11 cellular contexts compared by ENCODE assay signal in the genomic region with DNA sequence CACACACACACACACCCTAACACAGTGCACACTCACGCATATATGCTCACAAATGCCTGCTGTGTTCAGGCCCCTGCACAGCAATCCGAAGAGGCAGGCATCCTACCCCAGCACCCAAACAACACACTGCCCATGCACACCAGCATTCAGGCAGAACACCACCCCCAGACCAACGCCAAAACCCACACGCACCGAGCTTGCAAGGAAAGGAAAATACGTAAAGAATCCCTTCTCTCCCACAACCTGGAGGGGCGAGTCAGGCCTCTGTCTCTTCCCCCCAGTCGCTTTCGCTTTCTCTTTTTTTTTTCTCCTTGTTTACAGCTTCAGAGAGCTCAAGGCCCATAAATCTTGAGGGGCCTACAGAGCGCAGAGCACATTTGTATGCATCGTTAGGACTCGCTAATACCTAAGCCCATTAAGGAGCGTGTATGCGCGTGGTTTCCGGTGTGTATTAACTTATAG. TPM values are rescaled to one million over a fixed set of nuclear protein-coding genes. Genes with fewer than 3 reads are reported as not detected.
A peak's percentile ranks its signal among the peaks of the same experiment; 100 is the strongest.
DNase-seq lines count a peak whose midpoint lies in the region; ATAC-seq and TF ChIP-seq lines count a peak whose summit lies in the region.
"Not testable (repeated sequence)": the region's sequence is repeated elsewhere in the genome, so short reads cannot be mapped to it uniquely, and the experiment has no call there.
"Had no signal": no experiment of that assay in that cellular context is flagged by ENCODE, and none has a peak within 500 bp of the region (broad histone marks: within the 10 kb centered on the region; RNA-seq: fewer than 3 reads in every experiment).

No MANE protein-coding gene starts in this region.

- TF ChIP-seq CTCF in GM10266 (IDR thresholded peaks at IDR 0.05; ENCODE audit: control insufficient read depth, insufficient read depth, low read depth, missing control alignments); OCI-LY3 (IDR thresholded peaks at IDR 0.05; ENCODE audit: low read depth, low read length); activated CD8-positive, alpha-beta T cell treated with anti-CD3 and anti-CD28 coated beads for 36 hours (IDR thresholded peaks at IDR 0.05); transverse colon (IDR thresholded peaks at IDR 0.05): not testable (repeated sequence)

- H3K9me3 Mint-ChIP-seq in activated CD8-positive, alpha-beta T cell treated with anti-CD3 and anti-CD28 coated beads for 36 hours; activated naive CD8-positive, alpha-beta T cell (ENCODE audit: low read depth): not testable (repeated sequence)

- POLR2A ChIA-PET in activated CD8-positive, alpha-beta T cell treated with anti-CD3 and anti-CD28 coated beads for 36 hours (lab: Charles Lee): not testable (repeated sequence)

- H3K4me3 ChIP-seq in OCI-LY3 (ENCODE audit: low read length) (peak overlapping the region; percentile 56), esophagus (ENCODE audit: low read depth in 1 of 2, low read length in 2 of 2) (peak overlapping the region; percentile 18 to 37), transverse colon (peak overlapping the region in 1 of 4 donors; percentile 34)

- H3K36me3 ChIP-seq in OCI-LY3 (replicated peaks; ENCODE audit: low read depth, low read length); esophagus (ENCODE audit: control insufficient read depth in 2 of 2, insufficient read depth in 2 of 2, low read length in 1 of 2); transverse colon: not testable (repeated sequence)

- CTCF ChIA-PET in activated CD8-positive, alpha-beta T cell treated with anti-CD3 and anti-CD28 coated beads for 36 hours (lab: Charles Lee): not testable (repeated sequence)

- not testable (repeated sequence) for H3K9ac ChIP-seq in OCI-LY3 (ENCODE audit: low read length)

- ATAC-seq in activated CD8-positive, alpha-beta T cell treated with anti-CD3 and anti-CD28 coated beads for 36 hours: not testable (repeated sequence)

- H4K20me1 ChIP-seq in OCI-LY3 (ENCODE audit: insufficient read depth, low read length): not testable (repeated sequence)

- in situ Hi-C loops in transverse colon (cut with MboI; ENCODE audit: low pct_ligation_motif_present in 1 of 4, low pct_unique_long_range_greater_than_20kb in 1 of 4, low sequenced_read_pairs in 3 of 4): not testable (repeated sequence)

- TF ChIP-seq POLR2A in transverse colon (IDR thresholded peaks at IDR 0.05): not testable (repeated sequence)

- DNase-seq in GM10266 (ENCODE audit: extremely low spot score) (peak; percentile 50), myocyte (ENCODE audit: low read depth) (peak; percentile 57)
- peak; percentile 42 for DNase-seq in activated CD8-positive, alpha-beta T cell treated with anti-CD3 and anti-CD28 coated beads for 36 hours
- DNase-seq in stimulated activated CD4-positive, alpha-beta T cell treated with anti-CD3 and anti-CD28 coated beads, Interleukin-15, amount 100 ng/mL, for 24 hours: peak; percentile 14
- DNase-seq in transverse colon: not testable (repeated sequence)

- 16 to 28% methylated on average over 12 to 16 of the region's 16 CpGs for WGBS in esophagus, 2 donors
- 2 to 15% methylated on average over 7 to 15 of the region's 16 CpGs for WGBS in transverse colon (ENCODE audit: low coverage in 1 of 2), 2 donors

- H3K36me3 Mint-ChIP-seq in activated CD8-positive, alpha-beta T cell treated with anti-CD3 and anti-CD28 coated beads for 36 hours (ENCODE audit: low read depth); activated naive CD8-positive, alpha-beta T cell: not testable (repeated sequence)

- H3K27ac Mint-ChIP-seq in activated CD8-positive, alpha-beta T cell treated with anti-CD3 and anti-CD28 coated beads for 36 hours: peak overlapping the region; percentile 94
- H3K27ac Mint-ChIP-seq in activated naive CD8-positive, alpha-beta T cell: peak overlapping the region; percentile 78

- H3K9me3 ChIP-seq in OCI-LY3 (ENCODE audit: insufficient read depth, low read length); esophagus (ENCODE audit: control insufficient read depth in 2 of 2, insufficient read depth in 1 of 2, low read depth in 1 of 2, low read length in 1 of 2); transverse colon: not testable (repeated sequence)

- H3K4me2 ChIP-seq in OCI-LY3 (ENCODE audit: low read length): peak overlapping the region; percentile 82

- not testable (repeated sequence) for H3K27me3 Mint-ChIP-seq in activated CD8-positive, alpha-beta T cell treated with anti-CD3 and anti-CD28 coated beads for 36 hours; activated naive CD8-positive, alpha-beta T cell

- not testable (repeated sequence) for TF ChIP-seq EP300 in transverse colon (IDR thresholded peaks at IDR 0.05; ENCODE audit: low read depth)

- peak overlapping the region; percentile 88 for H3K4me3 Mint-ChIP-seq in activated CD8-positive, alpha-beta T cell treated with anti-CD3 and anti-CD28 coated beads for 36 hours
- H3K4me3 Mint-ChIP-seq in activated naive CD8-positive, alpha-beta T cell: peak overlapping the region; percentile 84

- not testable (repeated sequence) for H3K27me3 ChIP-seq in OCI-LY3 (ENCODE audit: low read depth, low read length); esophagus (ENCODE audit: control insufficient read depth in 1 of 2, insufficient read depth in 2 of 2, low read length in 2 of 2)
- peaks cover 61% of the 10 kb centered on the region for H3K27me3 ChIP-seq in transverse colon

- 0 out of 2 replicates have a peak overlapping the region, but pooled peaks have one; percentile 65 for H2AFZ ChIP-seq in OCI-LY3 (ENCODE audit: low read depth, low read length)

- not testable (repeated sequence) for H3K4me1 ChIP-seq in OCI-LY3 (ENCODE audit: low read length); esophagus (ENCODE audit: control insufficient read depth in 2 of 2, insufficient read depth in 2 of 2, low read length in 1 of 2); transverse colon

- not testable (repeated sequence) for H3K27ac ChIP-seq in OCI-LY3 (ENCODE audit: low read length)
- H3K27ac ChIP-seq in esophagus (ENCODE audit: low read depth in 2 of 2, low read length in 1 of 2) (peak overlapping the region; percentile 68 to 83), transverse colon (peak overlapping the region in 3 of 4 donors; percentile 51 to 77 (median 53))

- peaks cover 24% of the 10 kb centered on the region for H3K4me1 Mint-ChIP-seq in activated CD8-positive, alpha-beta T cell treated with anti-CD3 and anti-CD28 coated beads for 36 hours (ENCODE audit: low read depth)
- H3K4me1 Mint-ChIP-seq in activated naive CD8-positive, alpha-beta T cell (ENCODE audit: low read depth): peaks cover 30% of the 10 kb centered on the region

- H3K79me2 ChIP-seq in OCI-LY3 (ENCODE audit: low read length): not testable (repeated sequence)

- intact Hi-C loops in activated CD8-positive, alpha-beta T cell treated with anti-CD3 and anti-CD28 coated beads for 36 hours (cut with micrococcal nuclease); transverse colon (cut with DNase I; ENCODE audit: low total_unique reads): not testable (repeated sequence)

RNA-seq across cellular contexts. Expression of gene HOXC4, which starts 27.4 kb away (rescaled TPM):
- 1 to 10 TPM in 1 of 2 experiments, under 1 TPM in 1; 0.89 to 1.2 TPM for total RNA-seq in activated CD8-positive, alpha-beta T cell treated with anti-CD3 and anti-CD28 coated beads for 36 hours
- 1 to 10 TPM; 3.3 to 3.7 TPM for polyA plus RNA-seq in esophagus
- total RNA-seq in myocyte (2.3 and 2.6 TPM in 2 replicates), transverse colon (under 1 TPM in 2 of 4 donors, not detected in 2; 0.64 to 0.68 TPM)
- 14.3 TPM for polyA plus RNA-seq in myocyte (2012)
- total RNA-seq: cardiac septum, endodermal cell, osteocyte had no signal

RNA-seq across cellular contexts. Expression of gene HOXC5, which starts 48.2 kb away (rescaled TPM):
- total RNA-seq in activated CD8-positive, alpha-beta T cell treated with anti-CD3 and anti-CD28 coated beads for 36 hours: not detected
- under 1 TPM; 0.41 to 0.96 TPM for polyA plus RNA-seq in esophagus
- total RNA-seq in myocyte (1.2 and 1.4 TPM in 2 replicates), transverse colon (under 1 TPM in 2 of 4 donors, not detected in 2; 0.27 to 0.60 TPM)
- 0.71 TPM for polyA plus RNA-seq in myocyte (2012)
- total RNA-seq: cardiac septum, endodermal cell, osteocyte had no signal

RNA-seq across cellular contexts. Expression of gene HOXC6, which starts 52.8 kb away (rescaled TPM):
- total RNA-seq in activated CD8-positive, alpha-beta T cell treated with anti-CD3 and anti-CD28 coated beads for 36 hours: not detected
- polyA plus RNA-seq in esophagus: 1 to 10 TPM; 1.4 TPM
- total RNA-seq in myocyte (1.6 and 2.3 TPM in 2 replicates), transverse colon (under 1 TPM in 1 of 4 donors, not detected in 3; 0.48 TPM)
- polyA plus RNA-seq in myocyte (2012): 21.8 TPM
- total RNA-seq: endodermal cell, osteocyte had no signal
